In genomic region chr7:155843426-155844018, GRCh38 we compare ENCODE assay signal across 18 cellular contexts. TPM values are rescaled to one million over a fixed set of nuclear protein-coding genes. Genes with fewer than 3 reads are reported as not detected.
"Had no signal": no experiment of that assay in that cellular context is flagged by ENCODE, and none has a peak within 500 bp of the region (broad histone marks: within the 10 kb centered on the region; RNA-seq: fewer than 3 reads in every experiment).

No MANE protein-coding gene starts in this region.

- H3K9me3 Mint-ChIP-seq: activated CD4-positive, alpha-beta memory T cell treated with anti-CD3 and anti-CD28 coated beads, Interleukin-2, amount 10 ng/mL, durations not matched to agents 7 days and 5 days; activated naive CD8-positive, alpha-beta T cell treated with anti-CD3 and anti-CD28 coated beads, Interleukin-2, amount 50 U/mL, for 24 hours; activated T-cell treated with anti-CD3 and anti-CD28 coated beads, Interleukin-2, amount 50 U/mL, for 72 hours; mesothelial cell of epicardium; naive B cell; T-helper 2 cell treated with Interferon-gamma antibody and Interleukin-4, amounts not matched to agents 5 μg/mL and 100 μg/mL, for 36 hours had no signal

- DNase-seq: activated CD4-positive, alpha-beta memory T cell treated with anti-CD3 and anti-CD28 coated beads, Interleukin-2, amount 10 ng/mL, durations not matched to agents 7 days and 5 days; activated CD4-positive, CD25-positive, alpha-beta regulatory T cell treated with anti-CD3 and anti-CD28 coated beads, Interleukin-2, amount 50 U/mL, for 72 hours; activated CD8-positive, alpha-beta memory T cell treated with anti-CD3 and anti-CD28 coated beads, Interleukin-2, amount 50 U/mL, for 4 hours; activated naive CD4-positive, alpha-beta T cell treated with Interleukin-2 at 50 U/mL for 16 hours; activated naive CD8-positive, alpha-beta T cell treated with anti-CD3 and anti-CD28 coated beads, Interleukin-2, amount 50 U/mL, for 24 hours; activated T-cell treated with anti-CD3 and anti-CD28 coated beads, Interleukin-2, amount 50 U/mL, for 72 hours; left ventricle myocardium inferior; naive B cell; nucleus accumbens; stimulated activated CD4-positive, alpha-beta T cell treated with anti-CD3 and anti-CD28 coated beads, Interleukin-2, amount 100 ng/mL, for 24 hours; stimulated activated naive CD4-positive, alpha-beta T cell treated with Interleukin-2 at 50 U/mL for 16 hours had no signal

- H3K27ac Mint-ChIP-seq: activated CD4-positive, alpha-beta memory T cell treated with anti-CD3 and anti-CD28 coated beads, Interleukin-2, amount 10 ng/mL, durations not matched to agents 7 days and 5 days; activated naive CD8-positive, alpha-beta T cell treated with anti-CD3 and anti-CD28 coated beads, Interleukin-2, amount 50 U/mL, for 24 hours; activated T-cell treated with anti-CD3 and anti-CD28 coated beads, Interleukin-2, amount 50 U/mL, for 72 hours; mesothelial cell of epicardium; naive B cell; progenitor cell of endocrine pancreas; T-helper 2 cell treated with Interferon-gamma antibody and Interleukin-4, amounts not matched to agents 5 μg/mL and 100 μg/mL, for 36 hours had no signal

- H3K4me1 Mint-ChIP-seq: activated CD4-positive, alpha-beta memory T cell treated with anti-CD3 and anti-CD28 coated beads, Interleukin-2, amount 10 ng/mL, durations not matched to agents 7 days and 5 days; activated naive CD8-positive, alpha-beta T cell treated with anti-CD3 and anti-CD28 coated beads, Interleukin-2, amount 50 U/mL, for 24 hours; mesothelial cell of epicardium; naive B cell had no signal

- ATAC-seq: activated naive CD8-positive, alpha-beta T cell treated with anti-CD3 and anti-CD28 coated beads, Interleukin-2, amount 50 U/mL, for 24 hours; activated T-cell treated with anti-CD3 and anti-CD28 coated beads, Interleukin-2, amount 50 U/mL, for 72 hours; heart left ventricle had no signal

- H3K4me1 ChIP-seq: ascending aorta, heart left ventricle, left ventricle myocardium inferior had no signal

- H3K27me3 ChIP-seq: ascending aorta had no signal

- H3K36me3 ChIP-seq: ascending aorta, heart left ventricle, left ventricle myocardium inferior had no signal

- H3K4me3 ChIP-seq: ascending aorta, heart left ventricle, left ventricle myocardium inferior had no signal

- H3K9me3 ChIP-seq: ascending aorta, heart left ventricle, left ventricle myocardium inferior had no signal

- H3K36me3 Mint-ChIP-seq: mesothelial cell of epicardium, naive B cell had no signal

- H3K27ac ChIP-seq: ascending aorta, heart left ventricle, left ventricle myocardium inferior had no signal

- H3K4me3 Mint-ChIP-seq: activated CD4-positive, alpha-beta memory T cell treated with anti-CD3 and anti-CD28 coated beads, Interleukin-2, amount 10 ng/mL, durations not matched to agents 7 days and 5 days; activated naive CD8-positive, alpha-beta T cell treated with anti-CD3 and anti-CD28 coated beads, Interleukin-2, amount 50 U/mL, for 24 hours; activated T-cell treated with anti-CD3 and anti-CD28 coated beads, Interleukin-2, amount 50 U/mL, for 72 hours; mesothelial cell of epicardium; naive B cell; T-helper 2 cell treated with Interferon-gamma antibody and Interleukin-4, amounts not matched to agents 5 μg/mL and 100 μg/mL, for 36 hours had no signal

RNA-seq across cellular contexts. Expression of gene SHH, which starts 31.3 kb away (rescaled TPM):
- total RNA-seq: activated CD4-positive, alpha-beta memory T cell treated with anti-CD3 and anti-CD28 coated beads, Interleukin-2, amount 10 ng/mL, durations not matched to agents 7 days and 5 days; bronchial epithelial cell; endothelial cell of umbilical vein; heart left ventricle; left ventricle myocardium inferior had no signal
